3 cellular contexts compared by ENCODE assay signal in genomic region chr16:15354846-15355245, GRCh38. TPM values are rescaled to one million over a fixed set of nuclear protein-coding genes. Genes with fewer than 3 reads are reported as not detected.
"Had no signal": no experiment of that assay in that cellular context is flagged by ENCODE, and none has a peak within 500 bp of the region (broad histone marks: within the 10 kb centered on the region; RNA-seq: fewer than 3 reads in every experiment).

No MANE protein-coding gene starts in this region.

RNA-seq across cellular contexts. Expression of gene MPV17L, which starts 40.7 kb away (rescaled TPM):
- total RNA-seq: RPMI7951, SJCRH30, SK-MEL-5 had no signal
